1 cellular context compared by ENCODE assay signal in the genomic region with DNA sequence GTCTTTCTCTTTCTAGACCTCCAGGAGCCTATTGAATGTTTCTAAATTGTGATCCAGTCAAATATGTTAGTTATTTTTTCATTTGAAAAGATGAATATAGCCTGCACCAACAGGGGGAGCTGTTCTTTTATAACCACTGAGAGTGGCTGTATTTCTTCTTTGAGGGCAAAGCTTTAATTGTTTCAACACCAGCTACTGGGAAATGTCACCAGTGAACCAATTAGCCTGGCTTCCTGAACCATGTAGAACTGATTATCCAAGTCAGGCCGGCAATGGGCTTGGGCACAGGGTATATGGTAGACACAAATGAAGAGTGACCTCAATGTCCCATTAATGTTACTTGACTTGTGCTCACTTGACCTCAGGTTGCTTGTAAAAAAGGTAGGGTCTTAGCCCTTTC.
TF ChIP-seq lines count a peak whose summit lies in the region.

No MANE protein-coding gene starts in this region.

TF ChIP-seq in H1, 55 proteins besides CTCF, POLR2A, EP300 and RAD21 (continued from another document):
- no peak for TF ChIP-seq FOSL1 (IDR thresholded peaks at IDR 0.05; ENCODE audit: insufficient read depth, low read depth, low read length)
- no peak for TF ChIP-seq TAF7 (optimal IDR thresholded peaks at IDR 0.05; ENCODE audit: borderline replicate concordance, low read depth, low read length)
- no peak for TF ChIP-seq SP1 (IDR thresholded peaks at IDR 0.05; ENCODE audit: low read depth, low read length)
- no peak for TF ChIP-seq GTF2F1 (IDR thresholded peaks at IDR 0.05; ENCODE audit: borderline replicate concordance, low read depth, low read length)
- TF ChIP-seq BCL11A (IDR thresholded peaks at IDR 0.05; ENCODE audit: low read depth in 2 of 2, low read length in 2 of 2), result no peak
- no peak for TF ChIP-seq SIX5 (IDR thresholded peaks at IDR 0.05; ENCODE audit: low read depth, low read length)
